In the genomic region with DNA sequence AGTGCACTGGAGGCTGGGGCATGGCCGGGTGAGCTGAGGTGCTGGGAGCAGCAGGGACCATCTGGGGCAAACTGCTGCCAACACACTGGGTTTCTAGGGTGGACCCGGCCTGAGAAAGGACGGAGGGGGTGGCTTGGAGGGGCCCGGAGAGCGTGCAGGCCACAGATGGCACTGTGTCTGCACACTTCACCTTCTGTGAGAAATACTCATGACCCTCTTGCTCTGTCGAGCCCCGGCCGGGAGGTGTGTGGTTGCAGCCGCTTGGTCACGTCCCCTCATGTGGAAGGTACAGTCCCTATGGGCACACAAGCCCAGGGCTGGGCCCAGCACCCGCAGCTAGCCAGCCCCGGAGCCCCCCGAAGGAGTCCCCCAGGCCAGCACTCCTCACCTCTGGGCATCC, we compare ENCODE assay signal across 1 cellular context.
TF ChIP-seq lines count a peak whose summit lies in the region.

No MANE protein-coding gene starts in this region.

TF ChIP-seq in HepG2, 621 proteins besides CTCF, POLR2A, EP300 and RAD21 (continued from another document):
- TF ChIP-seq, protein P1, sequence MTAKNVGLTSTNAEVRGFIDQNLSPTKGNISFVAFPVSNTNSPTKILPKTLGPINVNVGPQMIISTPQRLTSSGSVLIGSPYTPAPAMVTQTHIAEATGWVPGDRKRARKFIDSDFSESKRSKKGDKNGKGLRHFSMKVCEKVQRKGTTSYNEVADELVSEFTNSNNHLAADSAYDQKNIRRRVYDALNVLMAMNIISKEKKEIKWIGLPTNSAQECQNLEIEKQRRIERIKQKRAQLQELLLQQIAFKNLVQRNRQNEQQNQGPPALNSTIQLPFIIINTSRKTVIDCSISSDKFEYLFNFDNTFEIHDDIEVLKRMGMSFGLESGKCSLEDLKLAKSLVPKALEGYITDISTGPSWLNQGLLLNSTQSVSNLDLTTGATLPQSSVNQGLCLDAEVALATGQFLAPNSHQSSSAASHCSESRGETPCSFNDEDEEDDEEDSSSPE (CRISPR knock-in tag; IDR thresholded peaks at IDR 0.05), result no peak
- TF ChIP-seq SRSF4 (IDR thresholded peaks at IDR 0.05; ENCODE audit: low read depth, low read length, poor library complexity, severe bottlenecking), result no peak
- no peak for TF ChIP-seq TRIM24 (CRISPR knock-in tag; IDR thresholded peaks at IDR 0.05)
- no peak for TF ChIP-seq BCLAF1 (IDR thresholded peaks at IDR 0.05)
- TF ChIP-seq ZFP1 (CRISPR knock-in tag; IDR thresholded peaks at IDR 0.05), result no peak
- TF ChIP-seq, protein P2, sequence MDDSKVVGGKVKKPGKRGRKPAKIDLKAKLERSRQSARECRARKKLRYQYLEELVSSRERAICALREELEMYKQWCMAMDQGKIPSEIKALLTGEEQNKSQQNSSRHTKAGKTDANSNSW (CRISPR knock-in tag; IDR thresholded peaks at IDR 0.05; ENCODE audit: borderline replicate concordance), result no peak
- TF ChIP-seq ZNF781 (CRISPR knock-in tag; IDR thresholded peaks at IDR 0.05; ENCODE audit: borderline replicate concordance, not compliant biosample characterization), result no peak
- TF ChIP-seq ZBTB4 (CRISPR knock-in tag; IDR thresholded peaks at IDR 0.05; ENCODE audit: borderline replicate concordance), result no peak
- TF ChIP-seq, protein P3, sequence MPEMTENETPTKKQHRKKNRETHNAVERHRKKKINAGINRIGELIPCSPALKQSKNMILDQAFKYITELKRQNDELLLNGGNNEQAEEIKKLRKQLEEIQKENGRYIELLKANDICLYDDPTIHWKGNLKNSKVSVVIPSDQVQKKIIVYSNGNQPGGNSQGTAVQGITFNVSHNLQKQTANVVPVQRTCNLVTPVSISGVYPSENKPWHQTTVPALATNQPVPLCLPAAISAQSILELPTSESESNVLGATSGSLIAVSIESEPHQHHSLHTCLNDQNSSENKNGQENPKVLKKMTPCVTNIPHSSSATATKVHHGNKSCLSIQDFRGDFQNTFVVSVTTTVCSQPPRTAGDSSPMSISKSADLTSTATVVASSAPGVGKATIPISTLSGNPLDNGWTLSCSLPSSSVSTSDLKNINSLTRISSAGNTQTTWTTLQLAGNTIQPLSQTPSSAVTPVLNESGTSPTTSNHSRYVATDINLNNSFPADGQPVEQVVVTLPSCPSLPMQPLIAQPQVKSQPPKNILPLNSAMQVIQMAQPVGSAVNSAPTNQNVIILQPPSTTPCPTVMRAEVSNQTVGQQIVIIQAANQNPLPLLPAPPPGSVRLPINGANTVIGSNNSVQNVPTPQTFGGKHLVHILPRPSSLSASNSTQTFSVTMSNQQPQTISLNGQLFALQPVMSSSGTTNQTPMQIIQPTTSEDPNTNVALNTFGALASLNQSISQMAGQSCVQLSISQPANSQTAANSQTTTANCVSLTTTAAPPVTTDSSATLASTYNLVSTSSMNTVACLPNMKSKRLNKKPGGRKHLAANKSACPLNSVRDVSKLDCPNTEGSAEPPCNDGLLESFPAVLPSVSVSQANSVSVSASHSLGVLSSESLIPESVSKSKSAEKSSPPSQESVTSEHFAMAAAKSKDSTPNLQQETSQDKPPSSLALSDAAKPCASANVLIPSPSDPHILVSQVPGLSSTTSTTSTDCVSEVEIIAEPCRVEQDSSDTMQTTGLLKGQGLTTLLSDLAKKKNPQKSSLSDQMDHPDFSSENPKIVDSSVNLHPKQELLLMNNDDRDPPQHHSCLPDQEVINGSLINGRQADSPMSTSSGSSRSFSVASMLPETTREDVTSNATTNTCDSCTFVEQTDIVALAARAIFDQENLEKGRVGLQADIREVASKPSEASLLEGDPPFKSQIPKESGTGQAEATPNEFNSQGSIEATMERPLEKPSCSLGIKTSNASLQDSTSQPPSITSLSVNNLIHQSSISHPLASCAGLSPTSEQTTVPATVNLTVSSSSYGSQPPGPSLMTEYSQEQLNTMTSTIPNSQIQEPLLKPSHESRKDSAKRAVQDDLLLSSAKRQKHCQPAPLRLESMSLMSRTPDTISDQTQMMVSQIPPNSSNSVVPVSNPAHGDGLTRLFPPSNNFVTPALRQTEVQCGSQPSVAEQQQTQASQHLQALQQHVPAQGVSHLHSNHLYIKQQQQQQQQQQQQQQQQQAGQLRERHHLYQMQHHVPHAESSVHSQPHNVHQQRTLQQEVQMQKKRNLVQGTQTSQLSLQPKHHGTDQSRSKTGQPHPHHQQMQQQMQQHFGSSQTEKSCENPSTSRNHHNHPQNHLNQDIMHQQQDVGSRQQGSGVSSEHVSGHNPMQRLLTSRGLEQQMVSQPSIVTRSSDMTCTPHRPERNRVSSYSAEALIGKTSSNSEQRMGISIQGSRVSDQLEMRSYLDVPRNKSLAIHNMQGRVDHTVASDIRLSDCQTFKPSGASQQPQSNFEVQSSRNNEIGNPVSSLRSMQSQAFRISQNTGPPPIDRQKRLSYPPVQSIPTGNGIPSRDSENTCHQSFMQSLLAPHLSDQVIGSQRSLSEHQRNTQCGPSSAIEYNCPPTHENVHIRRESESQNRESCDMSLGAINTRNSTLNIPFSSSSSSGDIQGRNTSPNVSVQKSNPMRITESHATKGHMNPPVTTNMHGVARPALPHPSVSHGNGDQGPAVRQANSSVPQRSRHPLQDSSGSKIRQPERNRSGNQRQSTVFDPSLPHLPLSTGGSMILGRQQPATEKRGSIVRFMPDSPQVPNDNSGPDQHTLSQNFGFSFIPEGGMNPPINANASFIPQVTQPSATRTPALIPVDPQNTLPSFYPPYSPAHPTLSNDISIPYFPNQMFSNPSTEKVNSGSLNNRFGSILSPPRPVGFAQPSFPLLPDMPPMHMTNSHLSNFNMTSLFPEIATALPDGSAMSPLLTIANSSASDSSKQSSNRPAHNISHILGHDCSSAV (CRISPR knock-in tag; IDR thresholded peaks at IDR 0.05; ENCODE audit: borderline replicate concordance), result no peak
- no peak for TF ChIP-seq HES4 (CRISPR knock-in tag; IDR thresholded peaks at IDR 0.05; ENCODE audit: borderline replicate concordance)
- no peak for TF ChIP-seq CEBPZ (IDR thresholded peaks at IDR 0.05; ENCODE audit: low read length)
- no peak for TF ChIP-seq DNMT3B (CRISPR knock-in tag; conservative IDR thresholded peaks at IDR 0.05)
- no peak for TF ChIP-seq IKZF5 (CRISPR knock-in tag; IDR thresholded peaks at IDR 0.05)
- TF ChIP-seq BCL6 (CRISPR knock-in tag; IDR thresholded peaks at IDR 0.05), result no peak
- no peak for TF ChIP-seq EHMT2 (IDR thresholded peaks at IDR 0.05; ENCODE audit: borderline replicate concordance, low read depth, low read length)
